In the genomic region with DNA sequence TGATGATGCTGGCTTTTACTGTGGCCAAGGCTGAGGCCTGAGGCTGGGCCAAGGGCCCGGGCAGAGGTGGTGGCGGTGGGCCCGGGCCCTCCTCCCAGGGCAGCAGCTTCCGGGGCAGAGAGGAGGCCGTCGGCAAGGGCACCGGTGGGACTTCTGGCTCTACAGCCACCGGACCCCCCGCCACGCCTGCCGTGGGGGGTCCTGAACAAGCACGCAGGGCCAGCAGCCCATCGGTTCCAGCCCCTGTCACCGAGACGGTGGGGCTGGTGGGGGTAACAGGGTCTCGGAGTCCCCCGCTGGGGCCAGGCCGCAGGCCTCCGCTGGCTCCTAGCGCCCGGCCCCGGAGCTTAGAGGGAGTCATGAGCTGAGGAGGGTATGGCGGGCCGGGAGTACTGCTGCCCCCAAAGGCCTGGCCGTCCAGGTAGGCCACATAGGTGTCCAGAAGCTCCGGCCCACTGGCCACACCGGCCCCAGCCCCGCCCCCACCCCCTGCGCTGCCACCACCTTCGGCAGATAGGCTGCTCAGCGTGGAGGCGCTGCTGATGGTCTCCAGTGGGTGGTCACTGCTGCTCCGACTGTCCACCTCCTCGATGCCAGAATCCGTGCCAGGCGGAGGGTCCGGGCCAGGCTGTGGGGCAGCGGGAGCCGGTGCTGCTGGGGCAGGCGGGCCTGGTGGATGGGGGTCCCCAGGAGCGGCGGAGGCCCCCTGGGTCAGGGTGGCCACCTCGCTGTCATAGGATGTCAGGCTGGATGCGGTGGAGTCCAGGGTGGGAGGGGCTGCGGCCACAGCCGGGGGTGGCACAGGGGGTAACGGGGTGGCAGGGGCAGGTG, we compare ENCODE assay signal across 2 cellular contexts.
A peak's percentile ranks its signal among the peaks of the same experiment; 100 is the strongest.
TF ChIP-seq lines count a peak whose summit lies in the region.

No MANE protein-coding gene starts in this region.

TF ChIP-seq in GM23338, 12 proteins besides CTCF, POLR2A, EP300 and RAD21:
- TF ChIP-seq CREB1 (CRISPR knock-in tag; IDR thresholded peaks at IDR 0.05; ENCODE audit: low read depth) (no peak), POLR2AphosphoS5 (IDR thresholded peaks at IDR 0.05; ENCODE audit: low read depth) (no peak), EZH2 (IDR thresholded peaks at IDR 0.05; ENCODE audit: low read depth, unreplicated experiment) (peak; percentile 22)

TF ChIP-seq in H1, 55 proteins besides CTCF, POLR2A, EP300 and RAD21:
- TF ChIP-seq GTF2F1 (IDR thresholded peaks at IDR 0.05; ENCODE audit: borderline replicate concordance, low read depth, low read length), result no peak
- TF ChIP-seq EGR1 (IDR thresholded peaks at IDR 0.05; ENCODE audit: borderline replicate concordance, low read depth, low read length), result no peak
- no peak for TF ChIP-seq KDM4A (IDR thresholded peaks at IDR 0.05; ENCODE audit: low read depth, low read length, severe bottlenecking)
- no peak for TF ChIP-seq TCF12 (IDR thresholded peaks at IDR 0.05; ENCODE audit: low read depth, low read length)
- no peak for TF ChIP-seq POU5F1 (IDR thresholded peaks at IDR 0.05; ENCODE audit: low read depth, low read length)
- TF ChIP-seq KDM1A (IDR thresholded peaks at IDR 0.05; ENCODE audit: borderline replicate concordance, low read length), result no peak
- TF ChIP-seq NANOG (IDR thresholded peaks at IDR 0.05; ENCODE audit: insufficient read depth, low read depth, low read length, poor library complexity, severe bottlenecking), result no peak
- no peak for TF ChIP-seq SIN3A (conservative IDR thresholded peaks at IDR 0.05 in 1 of 2, IDR thresholded peaks at IDR 0.05 in 1 of 2; ENCODE audit: low read depth in 1 of 2, low read length in 2 of 2)
- no peak for TF ChIP-seq SIX5 (IDR thresholded peaks at IDR 0.05; ENCODE audit: low read depth, low read length)
- TF ChIP-seq TBP (IDR thresholded peaks at IDR 0.05; ENCODE audit: low read depth, low read length), result no peak
- TF ChIP-seq GABPA (IDR thresholded peaks at IDR 0.05; ENCODE audit: borderline replicate concordance, insufficient read depth, low read length), result no peak
- no peak for TF ChIP-seq JUN (IDR thresholded peaks at IDR 0.05; ENCODE audit: low read depth, low read length)
- no peak for TF ChIP-seq SAP30 (IDR thresholded peaks at IDR 0.05; ENCODE audit: insufficient read depth, insufficient replicate concordance, low read length)
- no peak for TF ChIP-seq EZH2 (IDR thresholded peaks at IDR 0.05; ENCODE audit: low read depth, low read length, severe bottlenecking)
- TF ChIP-seq, protein P1, sequence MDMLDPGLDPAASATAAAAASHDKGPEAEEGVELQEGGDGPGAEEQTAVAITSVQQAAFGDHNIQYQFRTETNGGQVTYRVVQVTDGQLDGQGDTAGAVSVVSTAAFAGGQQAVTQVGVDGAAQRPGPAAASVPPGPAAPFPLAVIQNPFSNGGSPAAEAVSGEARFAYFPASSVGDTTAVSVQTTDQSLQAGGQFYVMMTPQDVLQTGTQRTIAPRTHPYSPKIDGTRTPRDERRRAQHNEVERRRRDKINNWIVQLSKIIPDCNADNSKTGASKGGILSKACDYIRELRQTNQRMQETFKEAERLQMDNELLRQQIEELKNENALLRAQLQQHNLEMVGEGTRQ (IDR thresholded peaks at IDR 0.05; ENCODE audit: low read length), result no peak
- TF ChIP-seq HDAC2 (IDR thresholded peaks at IDR 0.05; ENCODE audit: borderline replicate concordance in 1 of 2, low read depth in 2 of 2, low read length in 2 of 2), result no peak
TF ChIP-seq in H1: peak in this region for 0.
